In genomic region chr2:66428986-66429612, GRCh38 we compare ENCODE assay signal across 8 cellular contexts. TPM values are rescaled to one million over a fixed set of nuclear protein-coding genes. Genes with fewer than 3 reads are reported as not detected.
DNase-seq lines count a peak whose midpoint lies in the region; ATAC-seq and TF ChIP-seq lines count a peak whose summit lies in the region.

No MANE protein-coding gene starts in this region.

- no peaks in the 10 kb centered on the region for H3K9me3 Mint-ChIP-seq in activated CD4-positive, alpha-beta T cell treated with anti-CD3 and anti-CD28 coated beads, Interleukin-2, amount 10 ng/mL, durations not matched to agents 24 days and 14 days

- H3K27ac ChIP-seq in RWPE2 (ENCODE audit: poor library complexity, severe bottlenecking) (no peak overlapping the region), psoas muscle (no peak overlapping the region)

- peaks cover 3% of the 10 kb centered on the region for H3K27me3 ChIP-seq in RWPE2 (ENCODE audit: insufficient read depth, poor library complexity, severe bottlenecking)
- H3K27me3 ChIP-seq in psoas muscle (ENCODE audit: insufficient read depth in 3 of 3, low read length in 2 of 3), result peaks cover 0 to 32% (median 16%) of the 10 kb centered on the region in 3 donors

- DNase-seq in activated CD4-positive, alpha-beta T cell treated with anti-CD3 and anti-CD28 coated beads, Interleukin-2, amount 10 ng/mL, durations not matched to agents 24 days and 14 days, result peak; percentile 64
- DNase-seq in activated CD4-positive, alpha-beta T cell treated with anti-CD3 and anti-CD28 coated beads for 1 hour, result no peak
- DNase-seq in RWPE2 (ENCODE audit: low spot score) (no peak), fibroblast of gingiva (ENCODE audit: low read depth) (peak; percentile 45), psoas muscle (no peak)

- H3K4me3 Mint-ChIP-seq in activated CD4-positive, alpha-beta T cell treated with anti-CD3 and anti-CD28 coated beads, Interleukin-2, amount 10 ng/mL, durations not matched to agents 24 days and 14 days, result no peak overlapping the region

- peaks cover 7% of the 10 kb centered on the region for H3K4me1 ChIP-seq in RWPE2 (ENCODE audit: insufficient read depth, poor library complexity, severe bottlenecking)
- peaks cover 9% of the 10 kb centered on the region for H3K4me1 ChIP-seq in psoas muscle

- no peaks in the 10 kb centered on the region for H3K9me3 ChIP-seq in RWPE2 (ENCODE audit: severe bottlenecking)
- H3K9me3 ChIP-seq in psoas muscle, result no peaks in the 10 kb centered on the region

- ATAC-seq in RWPE2 (ENCODE audit: low read depth), result no peak
- ATAC-seq in psoas muscle, result peak in 1 of 4 donors; percentile 18
- ATAC-seq in HG03457 (IDR thresholded peaks at IDR 0.05; ENCODE audit: unreplicated experiment), result no peak
- no peak for ATAC-seq in HG03045 (IDR thresholded peaks at IDR 0.05; ENCODE audit: unreplicated experiment)

- H3K36me3 ChIP-seq in RWPE2 (ENCODE audit: low read depth) (no peaks in the 10 kb centered on the region), psoas muscle (ENCODE audit: insufficient read depth in 1 of 2, low read depth in 1 of 2) (no peaks in the 10 kb centered on the region)

- H3K36me3 Mint-ChIP-seq in activated CD4-positive, alpha-beta T cell treated with anti-CD3 and anti-CD28 coated beads, Interleukin-2, amount 10 ng/mL, durations not matched to agents 24 days and 14 days (ENCODE audit: low read depth), result no peaks in the 10 kb centered on the region

- peaks cover 5% of the 10 kb centered on the region for H3K4me1 Mint-ChIP-seq in activated CD4-positive, alpha-beta T cell treated with anti-CD3 and anti-CD28 coated beads, Interleukin-2, amount 10 ng/mL, durations not matched to agents 24 days and 14 days

- no peak overlapping the region for H3K27ac Mint-ChIP-seq in activated CD4-positive, alpha-beta T cell treated with anti-CD3 and anti-CD28 coated beads, Interleukin-2, amount 10 ng/mL, durations not matched to agents 24 days and 14 days

- H3K4me3 ChIP-seq in RWPE2 (ENCODE audit: severe bottlenecking), result no peak overlapping the region
- H3K4me3 ChIP-seq in psoas muscle, result no peak overlapping the region

- WGBS in psoas muscle, 3 donors, result 28 to 30% (median 29%) methylated on average over 5 of the region's 5 CpGs

- intact Hi-C loops in activated CD4-positive, alpha-beta T cell treated with anti-CD3 and anti-CD28 coated beads, Interleukin-2, amount 10 ng/mL, durations not matched to agents 24 days and 14 days (cut with micrococcal nuclease), result loop anchor here (5.0 kb wide), 1 partner anchor 1603 kb away; no protein-coding TSS in a partner anchor
- intact Hi-C loops in psoas muscle (cut with DNase I), result loop anchor here (5.0 to 10.0 kb wide), 3 partner anchors 1413 to 1606 kb away; no protein-coding TSS in a partner anchor

- H3K27me3 Mint-ChIP-seq in activated CD4-positive, alpha-beta T cell treated with anti-CD3 and anti-CD28 coated beads, Interleukin-2, amount 10 ng/mL, durations not matched to agents 24 days and 14 days, result peaks cover 73% of the 10 kb centered on the region

- TF ChIP-seq CTCF in LNCAP (IDR thresholded peaks at IDR 0.05) (peak; percentile 70), RWPE2 (IDR thresholded peaks at IDR 0.05; ENCODE audit: poor library complexity, severe bottlenecking) (peak; percentile 96), psoas muscle (IDR thresholded peaks at IDR 0.05) (peak; percentile 77)

RNA-seq across cellular contexts. Expression of gene MEIS1, which starts 5.8 kb away (rescaled TPM):
- 0.31 TPM in 1 of 2 replicates, not detected in the other for total RNA-seq in activated CD4-positive, alpha-beta T cell treated with anti-CD3 and anti-CD28 coated beads, Interleukin-2, amount 10 ng/mL, durations not matched to agents 24 days and 14 days
- total RNA-seq in psoas muscle, result 1 to 10 TPM in 3 of 4 donors, under 1 TPM in 1; 0.77 to 6.8 (median 4.0) TPM
- polyA plus RNA-seq in psoas muscle, result 1 to 10 TPM; 2.0 to 5.3 (median 2.1) TPM

Comparison
In these comparisons a context has a peak if more than half of its experiments do, and no peak if none do; other contexts are left out.
1. DNase-seq: peak in activated CD4-positive, alpha-beta T cell treated with anti-CD3 and anti-CD28 coated beads, Interleukin-2, amount 10 ng/mL, durations not matched to agents 24 days and 14 days (single experiment) and fibroblast of gingiva (single experiment); none in activated CD4-positive, alpha-beta T cell treated with anti-CD3 and anti-CD28 coated beads for 1 hour (single experiment), RWPE2 (single experiment) and psoas muscle (0 of 2).
2. Peak in every context shown above with its lines, with median percentiles within 50 percentile points of each other: CTCF ChIP-seq.